In the genomic region with DNA sequence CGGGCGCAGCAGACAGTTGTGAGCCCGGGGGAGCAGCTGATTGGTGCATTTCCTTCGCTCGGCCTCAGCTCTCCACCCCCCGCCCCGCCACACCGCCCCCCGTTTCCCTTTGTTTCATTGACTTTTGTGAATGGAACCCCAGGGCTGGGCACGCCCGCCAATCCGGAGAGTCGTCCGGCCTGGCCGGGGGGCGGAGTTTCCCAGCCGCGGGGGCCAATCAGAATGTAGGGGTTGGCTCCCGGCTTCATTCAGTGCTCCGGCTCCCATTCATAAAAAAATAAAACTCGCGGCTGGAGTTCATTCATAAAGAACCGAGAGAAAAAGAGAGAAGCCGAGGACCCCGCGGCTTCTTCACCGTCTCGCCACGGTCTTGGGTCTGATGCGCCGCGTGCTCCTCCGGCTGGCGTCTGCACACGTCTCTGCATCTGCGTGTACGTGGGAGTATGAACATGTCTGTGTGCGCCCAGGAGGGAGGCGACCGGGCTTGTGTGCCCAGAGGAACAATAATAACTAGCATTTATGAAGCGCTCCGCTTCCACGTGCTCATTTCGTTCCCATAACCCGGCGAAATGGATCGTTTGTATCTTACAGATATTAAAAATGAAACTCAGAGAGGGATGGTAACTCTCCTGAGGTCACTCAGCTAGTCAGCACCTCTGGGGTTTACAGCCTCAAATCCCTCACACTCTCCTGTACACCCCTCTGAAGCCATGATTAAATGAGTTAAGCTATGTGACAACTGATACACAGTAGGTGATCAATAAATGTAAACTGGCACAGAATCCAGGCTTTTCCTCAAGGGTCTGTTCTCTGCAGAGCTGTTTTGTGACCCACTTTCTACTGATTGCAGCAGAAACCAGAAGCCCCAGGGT, we compare ENCODE assay signal across 8 cellular contexts. TPM values are rescaled to one million over a fixed set of nuclear protein-coding genes. Genes with fewer than 3 reads are reported as not detected.
A peak's percentile ranks its signal among the peaks of the same experiment; 100 is the strongest.
DNase-seq lines count a peak whose midpoint lies in the region; ATAC-seq and TF ChIP-seq lines count a peak whose summit lies in the region.

A gene (minus strand): TSS at position 24 of the 872 bp plus-strand sequence. CDS start 723 bp downstream, outside the sequence.

- CTCF ChIA-PET in CD4-positive, alpha-beta T cell (lab: Charles Lee), result interaction anchor here (0.8 kb wide), 1 partner anchor 63 kb away, joined by 4 read pairs; a partner anchor contains a TSS
- CTCF ChIA-PET in OCI-LY7 (lab: Charles Lee; ENCODE audit: unreplicated experiment), result no interaction called here

- intact Hi-C loops in CD4-positive, alpha-beta T cell (cut with DNase I, micrococcal nuclease), result no loop called here
- intact Hi-C loops in OCI-LY7 (cut with micrococcal nuclease; ENCODE audit: unreplicated experiment), result no loop called here

- H3K4me3 ChIP-seq in OCI-LY7 (ENCODE audit: low read depth, low read length, poor library complexity, severe bottlenecking) (peak within 1 kb of the TSS; percentile 38), epithelial cell of esophagus (ENCODE audit: low read length) (peak within 1 kb of the TSS; percentile 45), mononuclear cell (ENCODE audit: low read length) (peak within 1 kb of the TSS; percentile 18)

- H3K9me3 Mint-ChIP-seq in CD4-positive, alpha-beta T cell, result no peaks in the 10 kb centered on the region

- peak; percentile 91 for ATAC-seq in CD4-positive, alpha-beta T cell (ENCODE audit: poor library complexity)
- peak; percentile 40 for ATAC-seq in GM21367 (IDR thresholded peaks at IDR 0.05; ENCODE audit: unreplicated experiment)

- peaks cover 64% of the 10 kb centered on the region for H3K27me3 Mint-ChIP-seq in CD4-positive, alpha-beta T cell

- H3K36me3 Mint-ChIP-seq in CD4-positive, alpha-beta T cell (ENCODE audit: low read depth), result peaks cover 6% of the 10 kb centered on the region

- peak; percentile 75 to 90 (median 85) for DNase-seq in CD4-positive, alpha-beta T cell
- peak in 74 of 76 experiments; percentile 6 to 93 (median 78) for DNase-seq in HUDEP-2 (lab: John Stamatoyannopoulos, UW; ENCODE audit: unreplicated experiment in 76 of 76)
- DNase-seq in OCI-LY7 (ENCODE audit: low spot score), result peak; percentile 87
- DNase-seq in activated T-cell treated with anti-CD3 and anti-CD28 coated beads for 24 hours (ENCODE audit: low read depth), result peak; percentile 92
- DNase-seq in epithelial cell of esophagus (ENCODE audit: low read depth), result peak; percentile 96
- DNase-seq in stimulated activated CD8-positive, alpha-beta memory T cell treated with anti-CD3 and anti-CD28 coated beads, Interleukin-15, amount 100 ng/mL, for 48 hours (ENCODE audit: low read depth in 2 of 2), result peak; percentile 91 to 93

- no peak within 1 kb of the TSS for H3K27ac ChIP-seq in CD4-positive, alpha-beta T cell (ENCODE audit: low read depth, low read length)
- no peak within 1 kb of the TSS for H3K27ac ChIP-seq in OCI-LY7 (ENCODE audit: low read depth, low read length, poor library complexity, severe bottlenecking)

- POLR2A ChIA-PET in CD4-positive, alpha-beta T cell (lab: Charles Lee), result interaction anchor here (1.1 kb wide), 1 partner anchor 63 kb away, joined by 3 read pairs; a partner anchor contains a TSS
- POLR2A ChIA-PET in OCI-LY7 (lab: Charles Lee), result no interaction called here

- H4K20me1 ChIP-seq in OCI-LY7 (ENCODE audit: insufficient read depth, low read length), result no peaks in the 10 kb centered on the region; the same call in 1 of the 2 replicates

- peak within 1 kb of the TSS; percentile 57 for H3K27ac Mint-ChIP-seq in CD4-positive, alpha-beta T cell

- no peak within 1 kb of the TSS for H2AFZ ChIP-seq in OCI-LY7 (ENCODE audit: low read length)

- no peak for TF ChIP-seq CTCF in CD4-positive, alpha-beta T cell (IDR thresholded peaks at IDR 0.05)
- no peak for TF ChIP-seq CTCF in OCI-LY7 (conservative IDR thresholded peaks at IDR 0.05; ENCODE audit: low read length)
- no peak for TF ChIP-seq CTCF in epithelial cell of esophagus (IDR thresholded peaks at IDR 0.05; ENCODE audit: insufficient read depth, low read depth, low read length, missing control alignments)

- BruUV-seq in OCI-LY7 (replicated peaks; lab: Mats Ljungman, UMichigan), result no TSS peak

- H3K4me2 ChIP-seq in OCI-LY7 (ENCODE audit: low read length), result peak within 1 kb of the TSS; percentile 57

- H3K79me2 ChIP-seq in OCI-LY7 (ENCODE audit: insufficient read depth, low read depth, low read length), result no peaks in the 10 kb centered on the region

- peaks cover 26% of the 10 kb centered on the region for H3K4me1 Mint-ChIP-seq in CD4-positive, alpha-beta T cell (ENCODE audit: low read depth)

- H3K9me2 ChIP-seq in OCI-LY7 (ENCODE audit: insufficient read depth, low read length), result no peaks in the 10 kb centered on the region

- peak within 1 kb of the TSS; percentile 85 for H3K4me3 Mint-ChIP-seq in CD4-positive, alpha-beta T cell

- peaks cover 6% of the 10 kb centered on the region for H3K4me1 ChIP-seq in OCI-LY7 (ENCODE audit: insufficient read depth, low read length, poor library complexity, severe bottlenecking)
- H3K4me1 ChIP-seq in mononuclear cell (ENCODE audit: insufficient read depth, low read length), result peaks cover 22% of the 10 kb centered on the region

- H3K36me3 ChIP-seq in OCI-LY7 (ENCODE audit: insufficient read depth, low read length), result no peaks in the 10 kb centered on the region

- H3K27me3 ChIP-seq in CD4-positive, alpha-beta T cell (ENCODE audit: control insufficient read depth, insufficient read depth, low read length), result peaks cover 69% of the 10 kb centered on the region
- H3K27me3 ChIP-seq in mononuclear cell (ENCODE audit: insufficient read depth, low read length), result peaks cover 55% of the 10 kb centered on the region

- no peaks in the 10 kb centered on the region for H3K9me3 ChIP-seq in CD4-positive, alpha-beta T cell (ENCODE audit: control insufficient read depth, low read length)
- H3K9me3 ChIP-seq in OCI-LY7 (ENCODE audit: low read length) (no peaks in the 10 kb centered on the region), mononuclear cell (ENCODE audit: low read depth, low read length) (no peaks in the 10 kb centered on the region)

RNA-seq across cellular contexts. Expression of the gene that starts here (rescaled TPM):
- not detected for total RNA-seq in CD4-positive, alpha-beta T cell
- total RNA-seq in OCI-LY7 (2014; rRNA removed; shearing (Covaris generic)), result not detected in 2 replicates
- total RNA-seq in OCI-LY7 (2022) (not detected in 2 replicates), mononuclear cell (not detected)

Comparison
In these comparisons a context has a peak if more than half of its experiments do, and no peak if none do; other contexts are left out.
1. Peak in DNase-seq and ATAC-seq in CD4-positive, alpha-beta T cell; RNA of the gene not detected or under 1 TPM.
2. Peak in DNase-seq, H3K4me3 ChIP-seq and H3K4me2 ChIP-seq in OCI-LY7; RNA of the gene not detected or under 1 TPM.